In the genomic region with DNA sequence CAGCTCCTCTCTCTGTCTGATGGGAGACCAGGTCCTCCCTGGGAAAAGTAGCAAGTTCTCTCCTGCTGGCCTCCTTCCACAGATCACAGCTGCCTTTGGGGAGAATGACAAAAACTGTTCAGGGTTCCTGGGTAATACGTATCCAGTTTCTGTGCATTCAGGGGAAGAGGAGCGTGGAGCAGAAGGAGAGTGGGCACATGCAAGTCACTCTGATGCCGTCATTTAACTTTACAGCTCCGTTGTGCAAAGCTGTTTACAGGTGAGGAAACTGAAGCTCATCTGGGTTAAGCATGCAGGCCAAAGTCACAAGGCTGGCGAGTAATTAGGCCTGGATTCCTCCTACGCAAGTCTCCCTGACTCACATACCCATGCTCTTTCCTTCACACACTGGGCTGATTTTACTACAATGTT, we compare ENCODE assay signal across 12 cellular contexts. TPM values are rescaled to one million over a fixed set of nuclear protein-coding genes. Genes with fewer than 3 reads are reported as not detected.
DNase-seq lines count a peak whose midpoint lies in the region; ATAC-seq and TF ChIP-seq lines count a peak whose summit lies in the region.
"Had no signal": no experiment of that assay in that cellular context is flagged by ENCODE, and none has a peak within 500 bp of the region (broad histone marks: within the 10 kb centered on the region; RNA-seq: fewer than 3 reads in every experiment).

No MANE protein-coding gene starts in this region.

- H3K9ac ChIP-seq in endodermal cell (ENCODE audit: extremely low read depth, low read length, poor library complexity, severe bottlenecking): no peak overlapping the region

- peak; percentile 5 for ATAC-seq in mucosa of descending colon
- ATAC-seq in HG02852 (IDR thresholded peaks at IDR 0.05; ENCODE audit: unreplicated experiment): no peak
- ATAC-seq: activated CD8-positive, alpha-beta T cell treated with anti-CD3 and anti-CD28 coated beads for 36 hours; T-cell had no signal

- peaks cover 4% of the 10 kb centered on the region for H3K4me1 ChIP-seq in endodermal cell (ENCODE audit: control insufficient read depth, insufficient read depth, low read length)
- H3K4me1 ChIP-seq in mucosa of descending colon (ENCODE audit: low read depth): no peaks in the 10 kb centered on the region

- H3K4me1 Mint-ChIP-seq in endodermal cell: peaks cover 8% of the 10 kb centered on the region
- H3K4me1 Mint-ChIP-seq: T-cell had no signal

- no peak overlapping the region for H3K27ac Mint-ChIP-seq in endodermal cell
- H3K27ac Mint-ChIP-seq: activated CD8-positive, alpha-beta T cell treated with anti-CD3 and anti-CD28 coated beads for 36 hours; T-cell had no signal

- TF ChIP-seq CTCF in AG09309 (IDR thresholded peaks at IDR 0.05; ENCODE audit: control insufficient read depth, insufficient read depth, low read depth, low read length, missing control alignments) (no peak), endodermal cell (conservative IDR thresholded peaks at IDR 0.05) (no peak), mucosa of descending colon (IDR thresholded peaks at IDR 0.05) (no peak)

- H3K36me3 Mint-ChIP-seq in endodermal cell (ENCODE audit: low read depth): no peaks in the 10 kb centered on the region
- H3K36me3 Mint-ChIP-seq: CD14-positive monocyte, T-cell had no signal

- no peak overlapping the region for H3K4me3 Mint-ChIP-seq in endodermal cell
- H3K4me3 Mint-ChIP-seq: activated CD8-positive, alpha-beta T cell treated with anti-CD3 and anti-CD28 coated beads for 36 hours; CD14-positive monocyte; T-cell had no signal

- no peaks in the 10 kb centered on the region for H3K27me3 ChIP-seq in endodermal cell (ENCODE audit: control insufficient read depth, insufficient read depth, low read length, poor library complexity, severe bottlenecking)

- intact Hi-C loops in mucosa of descending colon (cut with DNase I, micrococcal nuclease) (no loop called here), posterior vena cava (cut with DNase I) (no loop called here)

- no peaks in the 10 kb centered on the region for H3K27me3 Mint-ChIP-seq in endodermal cell (ENCODE audit: insufficient read depth)

- H3K9me3 ChIP-seq in endodermal cell (ENCODE audit: control insufficient read depth, low read length) (peaks cover 6% of the 10 kb centered on the region), mucosa of descending colon (no peaks in the 10 kb centered on the region)

- DNase-seq in AG09309 (ENCODE audit: low read depth) (peak; percentile 93), M059J (ENCODE audit: low read depth) (peak; percentile 93), endodermal cell (peak; percentile 29), mucosa of descending colon (no peak), posterior vena cava (ENCODE audit: low spot score) (no peak)
- DNase-seq in activated effector memory CD4-positive, alpha-beta T cell treated with Interleukin-2 at 50 U/mL for 16 hours: no peak
- no peak for DNase-seq in stimulated activated CD4-positive, alpha-beta T cell treated with anti-CD3 and anti-CD28 coated beads, Interleukin-12 subunit alpha, Interleukin-12 subunit beta, amount 100 ng/mL, for 4 hours
- DNase-seq: activated CD8-positive, alpha-beta T cell treated with anti-CD3 and anti-CD28 coated beads for 36 hours; amygdala; T-cell had no signal

- no peak overlapping the region for H3K27ac ChIP-seq in endodermal cell (ENCODE audit: low read depth, low read length)

- no peaks in the 10 kb centered on the region for H3K36me3 ChIP-seq in endodermal cell (ENCODE audit: control insufficient read depth, insufficient read depth, low read length)
- H3K36me3 ChIP-seq in mucosa of descending colon (ENCODE audit: low read depth): no peaks in the 10 kb centered on the region

- H3K4me3 ChIP-seq in AG09309 (ENCODE audit: control insufficient read depth, low read depth, low read length) (no peak overlapping the region), endodermal cell (ENCODE audit: low read length) (no peak overlapping the region), mucosa of descending colon (no peak overlapping the region)

- WGBS in endodermal cell (ENCODE audit: insufficient coverage in 1 of 2, insufficient read length in 1 of 2), 2 experiments: 89 to 90% methylated on average over 6 of the region's 6 CpGs

- peaks cover 11% of the 10 kb centered on the region for H3K9me3 Mint-ChIP-seq in endodermal cell
- H3K9me3 Mint-ChIP-seq: activated CD8-positive, alpha-beta T cell treated with anti-CD3 and anti-CD28 coated beads for 36 hours; CD14-positive monocyte; T-cell had no signal

RNA-seq across cellular contexts. Expression of a gene that starts 7.5 kb away (rescaled TPM):
- total RNA-seq in M059J (2014; rRNA removed; shearing (Covaris generic)): 188 and 207 TPM in 2 replicates
- total RNA-seq in endodermal cell: not detected
- polyA plus RNA-seq in endodermal cell (2013, experiment 1 of 2): 2.0 TPM
- 2.8 TPM for polyA plus RNA-seq in endodermal cell (2013, experiment 2 of 2)
- total RNA-seq in mucosa of descending colon: 10 to 100 TPM; 22.7 to 87.8 (median 24.9) TPM
- total RNA-seq in posterior vena cava: 100 to 1,000 TPM; 106 to 219 TPM
- total RNA-seq: activated CD8-positive, alpha-beta T cell treated with anti-CD3 and anti-CD28 coated beads for 36 hours had no signal
- polyA plus RNA-seq: CD14-positive monocyte had no signal

RNA-seq across cellular contexts. Expression of a gene that starts 51.5 kb away (rescaled TPM):
- 19.7 and 25.4 TPM in 2 replicates for total RNA-seq in M059J (2014; rRNA removed; shearing (Covaris generic))
- under 1 TPM; 0.58 to 0.62 TPM for total RNA-seq in endodermal cell
- 0.64 TPM for polyA plus RNA-seq in endodermal cell (2013, experiment 1 of 2)
- polyA plus RNA-seq in endodermal cell (2013, experiment 2 of 2): 0.08 TPM
- total RNA-seq in mucosa of descending colon: 1 to 10 TPM; 1.9 to 2.4 (median 2.2) TPM
- 1 to 10 TPM; 5.6 to 6.6 TPM for total RNA-seq in posterior vena cava
- total RNA-seq: activated CD8-positive, alpha-beta T cell treated with anti-CD3 and anti-CD28 coated beads for 36 hours; T-cell had no signal
- polyA plus RNA-seq: CD14-positive monocyte had no signal

Comparison
In these comparisons a context has a peak if more than half of its experiments do, and no peak if none do; other contexts are left out.
1. DNase-seq: peak in AG09309 (single experiment), M059J (single experiment) and endodermal cell (single experiment); none in mucosa of descending colon (0 of 3), posterior vena cava (single experiment), activated effector memory CD4-positive, alpha-beta T cell treated with Interleukin-2 at 50 U/mL for 16 hours (single experiment) and stimulated activated CD4-positive, alpha-beta T cell treated with anti-CD3 and anti-CD28 coated beads, Interleukin-12 subunit alpha, Interleukin-12 subunit beta, amount 100 ng/mL, for 4 hours (single experiment).
2. RNA of a gene that starts 7.5 kb away (total RNA-seq): 106 to 219 TPM in posterior vena cava, 188 to 207 TPM in M059J and 22.7 to 87.8 TPM in mucosa of descending colon; not detected in endodermal cell; every median in the first group is over 10 times any median in the second.